ENCODE assay signal across 12 cellular contexts in the genomic region with DNA sequence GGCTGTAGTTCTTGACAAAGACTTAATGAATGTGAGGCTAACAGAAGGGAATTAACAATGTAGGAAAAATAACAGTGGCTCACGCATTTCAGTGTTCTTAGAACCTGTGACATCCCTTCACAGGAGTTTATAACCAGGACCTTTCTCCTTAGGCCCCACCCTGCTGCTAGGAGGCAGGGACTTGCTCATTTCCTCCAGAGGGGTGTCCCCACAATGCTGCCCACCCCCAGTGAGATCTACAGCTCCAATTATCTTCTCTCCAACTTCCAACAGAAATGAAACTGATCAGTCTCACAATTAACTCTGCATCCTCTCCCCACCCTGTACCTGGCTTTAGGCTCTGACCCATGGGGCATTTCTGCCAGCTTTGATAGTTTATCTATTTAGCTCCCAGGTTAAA.
"Had no signal": no experiment of that assay in that cellular context is flagged by ENCODE, and none has a peak within 500 bp of the region (broad histone marks: within the 10 kb centered on the region; RNA-seq: fewer than 3 reads in every experiment).

No MANE protein-coding gene starts in this region.

- H3K4me1 Mint-ChIP-seq: activated CD4-positive, alpha-beta memory T cell treated with anti-CD3 and anti-CD28 coated beads, Interleukin-2, amount 10 ng/mL, durations not matched to agents 7 days and 5 days had no signal

- H3K4me3 Mint-ChIP-seq: activated CD4-positive, alpha-beta memory T cell treated with anti-CD3 and anti-CD28 coated beads, Interleukin-2, amount 10 ng/mL, durations not matched to agents 7 days and 5 days; activated naive CD8-positive, alpha-beta T cell treated with anti-CD3 and anti-CD28 coated beads, Interleukin-2, amount 10 ng/mL, durations not matched to agents 7 days and 5 days; dendritic cell treated with granulocyte-macrophage colony-stimulating factor and Interleukin-4, amounts not matched to agents 40 ng/mL and 50 ng/mL, for 4 days; type B pancreatic cell had no signal

- H3K27me3 Mint-ChIP-seq: activated CD4-positive, alpha-beta memory T cell treated with anti-CD3 and anti-CD28 coated beads, Interleukin-2, amount 10 ng/mL, durations not matched to agents 7 days and 5 days; activated naive CD8-positive, alpha-beta T cell treated with anti-CD3 and anti-CD28 coated beads, Interleukin-2, amount 10 ng/mL, durations not matched to agents 7 days and 5 days; dendritic cell treated with granulocyte-macrophage colony-stimulating factor and Interleukin-4, amounts not matched to agents 40 ng/mL and 50 ng/mL, for 4 days; progenitor cell of endocrine pancreas; type B pancreatic cell had no signal

- DNase-seq: activated CD4-positive, alpha-beta memory T cell treated with anti-CD3 and anti-CD28 coated beads, Interleukin-2, amount 10 ng/mL, durations not matched to agents 7 days and 5 days; activated naive CD8-positive, alpha-beta T cell treated with anti-CD3 and anti-CD28 coated beads, Interleukin-2, amount 10 ng/mL, durations not matched to agents 7 days and 5 days; left ventricle myocardium superior; right cardiac atrium; small intestine had no signal

- H3K27ac Mint-ChIP-seq: activated CD4-positive, alpha-beta memory T cell treated with anti-CD3 and anti-CD28 coated beads, Interleukin-2, amount 10 ng/mL, durations not matched to agents 7 days and 5 days; activated naive CD8-positive, alpha-beta T cell treated with anti-CD3 and anti-CD28 coated beads, Interleukin-2, amount 10 ng/mL, durations not matched to agents 7 days and 5 days; activated T-helper 2 cell treated with anti-CD3 and anti-CD28 coated beads, Interferon-gamma antibody, Interleukin-2, Interleukin-4, amounts not matched to agents 10 μg/mL and 5 μg/mL and 100 μg/mL, durations not matched to agents 14 hours and 24 hours and 36 hours; dendritic cell treated with granulocyte-macrophage colony-stimulating factor and Interleukin-4, amounts not matched to agents 40 ng/mL and 50 ng/mL, for 4 days; progenitor cell of endocrine pancreas; type B pancreatic cell had no signal

- H3K9me3 Mint-ChIP-seq: activated CD4-positive, alpha-beta memory T cell treated with anti-CD3 and anti-CD28 coated beads, Interleukin-2, amount 10 ng/mL, durations not matched to agents 7 days and 5 days; activated naive CD8-positive, alpha-beta T cell treated with anti-CD3 and anti-CD28 coated beads, Interleukin-2, amount 10 ng/mL, durations not matched to agents 7 days and 5 days; activated T-helper 2 cell treated with anti-CD3 and anti-CD28 coated beads, Interferon-gamma antibody, Interleukin-2, Interleukin-4, amounts not matched to agents 10 μg/mL and 5 μg/mL and 100 μg/mL, durations not matched to agents 14 hours and 24 hours and 36 hours; dendritic cell treated with granulocyte-macrophage colony-stimulating factor and Interleukin-4, amounts not matched to agents 40 ng/mL and 50 ng/mL, for 4 days; type B pancreatic cell had no signal

- H3K4me3 ChIP-seq: gastroesophageal sphincter, suprapubic skin had no signal

- H3K27ac ChIP-seq: gastroesophageal sphincter, suprapubic skin had no signal

- H3K27me3 ChIP-seq: gastroesophageal sphincter, suprapubic skin had no signal

- H3K9me3 ChIP-seq: gastroesophageal sphincter, suprapubic skin had no signal

- ATAC-seq: activated CD4-positive, CD25-positive, alpha-beta regulatory T cell treated with anti-CD3 and anti-CD28 coated beads, Interleukin-2, amount 50 U/mL, for 24 hours; left ventricle myocardium superior had no signal

- H3K4me1 ChIP-seq: suprapubic skin had no signal
